7 cellular contexts compared by ENCODE assay signal in genomic region chr1:89842547-89843278, GRCh38. TPM values are rescaled to one million over a fixed set of nuclear protein-coding genes. Genes with fewer than 3 reads are reported as not detected.
DNase-seq lines count a peak whose midpoint lies in the region; ATAC-seq, FAIRE-seq and TF ChIP-seq lines count a peak whose summit lies in the region.

No MANE protein-coding gene starts in this region.

- FAIRE-seq in GM12891 (lab: Jason Lieb, UNC): peak; percentile 9

- H3K4me3 ChIP-seq in HUES64 (ENCODE audit: low read length) (peak overlapping the region; percentile 76), astrocyte of the spinal cord (ENCODE audit: low read depth, low read length) (peak overlapping the region; percentile 74), stomach smooth muscle (ENCODE audit: low read length in 2 of 2) (peak overlapping the region; percentile 70 to 90)

- DNase-seq in GM12891 (ENCODE audit: insufficient read length, low spot score): no peak
- DNase-seq in astrocyte of the spinal cord (ENCODE audit: low read depth, low spot score): peak; percentile 68
- DNase-seq in kidney glomerular epithelial cell (lab: John Stamatoyannopoulos, UW): peak; percentile 43
- no peak for DNase-seq in RPMI8226

- peak overlapping the region; percentile 86 for H3K9ac ChIP-seq in HUES64 (ENCODE audit: low read depth, low read length)
- peak overlapping the region; percentile 1 to 56 for H3K9ac ChIP-seq in stomach smooth muscle (ENCODE audit: low read length in 2 of 2)

- H3K36me3 ChIP-seq in HUES64 (ENCODE audit: insufficient read depth, low read length) (peaks cover 35% of the 10 kb centered on the region), stomach smooth muscle (ENCODE audit: control insufficient read depth in 2 of 2, insufficient read depth in 2 of 2, low read length in 2 of 2) (no peaks in the 10 kb centered on the region)

- no peak for TF ChIP-seq CTCF in astrocyte of the spinal cord (IDR thresholded peaks at IDR 0.05; ENCODE audit: low read depth, low read length)

- 62% methylated on average over 8 of the region's 9 CpGs for WGBS in HUES64

- H3K4me1 ChIP-seq in HUES64 (ENCODE audit: insufficient read depth, low read length): peaks cover 37% of the 10 kb centered on the region
- H3K4me1 ChIP-seq in stomach smooth muscle (ENCODE audit: control insufficient read depth, insufficient read depth, low read length): peaks cover 12% of the 10 kb centered on the region

- in situ Hi-C loops in astrocyte of the spinal cord (cut with HindIII; ENCODE audit: low sequenced_read_pairs): no loop called here

- ATAC-seq in GM21576 (IDR thresholded peaks at IDR 0.05; ENCODE audit: unreplicated experiment): peak; percentile 36

- no peak for TF ChIP-seq POLR2A in GM12891 (IDR thresholded peaks at IDR 0.05; ENCODE audit: low read depth, low read length)

- H3K27me3 ChIP-seq in HUES64 (ENCODE audit: insufficient read depth, low read length): no peaks in the 10 kb centered on the region
- no peaks in the 10 kb centered on the region for H3K27me3 ChIP-seq in stomach smooth muscle (ENCODE audit: control insufficient read depth in 1 of 2, insufficient read depth in 2 of 2, low read length in 2 of 2)

- H3K9me3 ChIP-seq in HUES64 (ENCODE audit: insufficient read depth, low read depth, low read length): no peaks in the 10 kb centered on the region
- no peaks in the 10 kb centered on the region for H3K9me3 ChIP-seq in stomach smooth muscle (ENCODE audit: control insufficient read depth in 2 of 2, low read length in 2 of 2)

- no peak overlapping the region for H3K27ac ChIP-seq in HUES64 (ENCODE audit: low read depth, low read length)
- H3K27ac ChIP-seq in stomach smooth muscle (ENCODE audit: low read length): peak overlapping the region; percentile 27

TF ChIP-seq in GM12891, 5 proteins besides CTCF, POLR2A, EP300 and RAD21:
- 0 out of 2 replicates have a peak, but pooled peaks have one; percentile 12 for TF ChIP-seq SPI1 (IDR thresholded peaks at IDR 0.05; ENCODE audit: low read depth, low read length)
- no peak for TF ChIP-seq PAX5 (IDR thresholded peaks at IDR 0.05; ENCODE audit: insufficient read depth, low read length, severe bottlenecking)
- no peak for TF ChIP-seq POU2F2 (IDR thresholded peaks at IDR 0.05; ENCODE audit: low read depth, low read length)
- no peak for TF ChIP-seq TAF1 (IDR thresholded peaks at IDR 0.05; ENCODE audit: low read depth, low read length)
- no peak for TF ChIP-seq POLR2AphosphoS5 (IDR thresholded peaks at IDR 0.05; ENCODE audit: low read depth, low read length)

RNA-seq across cellular contexts. Expression of gene LRRC8D, which starts 21.9 kb away (rescaled TPM):
- polyA plus RNA-seq in GM12891 (2012; ENCODE audit: low read depth, missing spikeins): 5.7 TPM
- 34.0 TPM for polyA plus RNA-seq in HUES64 (2013, experiment 1 of 2)
- polyA plus RNA-seq in HUES64 (2013, experiment 2 of 2): 34.5 TPM

Comparison
In these comparisons a context has a peak if more than half of its experiments do, and no peak if none do; other contexts are left out.
1. DNase-seq: peak in astrocyte of the spinal cord (single experiment) and kidney glomerular epithelial cell (single experiment); none in GM12891 (single experiment) and RPMI8226 (single experiment).
2. Peak in every context shown above with its lines, with median percentiles within 50 percentile points of each other: H3K4me3 ChIP-seq.